30 cellular contexts compared by ENCODE assay signal in genomic region chr3:22893001-22893400, GRCh38.
"Had no signal": no experiment of that assay in that cellular context is flagged by ENCODE, and none has a peak within 500 bp of the region (broad histone marks: within the 10 kb centered on the region; RNA-seq: fewer than 3 reads in every experiment).

No MANE protein-coding gene starts in this region.

- H3K4me1 ChIP-seq: ascending aorta, Peyer's patch had no signal

- H3K27ac ChIP-seq: ascending aorta, cardiac muscle cell, Peyer's patch had no signal

- DNase-seq: activated CD4-positive, alpha-beta T cell treated with anti-CD3 and anti-CD28 coated beads, Interleukin-2, amount 10 ng/mL, durations not matched to agents 24 days and 14 days; activated CD4-positive, alpha-beta T cell treated with anti-CD3 and anti-CD28 coated beads, Interleukin-2, amount 50 U/mL, for 4 hours; activated CD8-positive, alpha-beta T cell treated with anti-CD3 and anti-CD28 coated beads, Interleukin-2, amount 10 ng/mL, durations not matched to agents 7 days and 5 days; activated gamma-delta T cell; activated naive CD4-positive, alpha-beta T cell treated with Interleukin-2 at 50 U/mL for 16 hours; activated naive CD8-positive, alpha-beta T cell treated with anti-CD3 and anti-CD28 coated beads, Interleukin-2, amount 10 ng/mL, durations not matched to agents 7 days and 5 days; activated T-cell treated with anti-CD3 and anti-CD28 coated beads, Interleukin-2, amount 50 U/mL, for 24 hours; amygdala; NCI-H1092 treated with DMSO at 0.1 percent for 48 hours; NCI-H1417; NCI-H146; NCI-H187; NCI-H2029 treated with DMSO at 0.1 percent for 48 hours; NCI-H2107; NCI-H2171; NCI-H510A; NCI-H526; NCI-H748 treated with DMSO at 0.1 percent for 48 hours; NK-92 treated with Interleukin-12 subunit alpha and Interleukin-12 subunit beta, amount 100 ng/mL, for 24 hours; PC-3; Peyer's patch; RPMI8226; SHP77 treated with DMSO at 0.1 percent for 48 hours; SW 1271; T-helper 1 cell; T-helper 2 cell; T-helper 9 cell had no signal

- H3K36me3 ChIP-seq: ascending aorta, cardiac muscle cell, Peyer's patch had no signal

- FAIRE-seq: K562 had no signal

- H3K4me3 ChIP-seq: ascending aorta, cardiac muscle cell, K562, Peyer's patch had no signal

- H3K27me3 ChIP-seq: ascending aorta, cardiac muscle cell, Peyer's patch had no signal

- H3K9me3 ChIP-seq: ascending aorta, Peyer's patch had no signal
